In the genomic region with DNA sequence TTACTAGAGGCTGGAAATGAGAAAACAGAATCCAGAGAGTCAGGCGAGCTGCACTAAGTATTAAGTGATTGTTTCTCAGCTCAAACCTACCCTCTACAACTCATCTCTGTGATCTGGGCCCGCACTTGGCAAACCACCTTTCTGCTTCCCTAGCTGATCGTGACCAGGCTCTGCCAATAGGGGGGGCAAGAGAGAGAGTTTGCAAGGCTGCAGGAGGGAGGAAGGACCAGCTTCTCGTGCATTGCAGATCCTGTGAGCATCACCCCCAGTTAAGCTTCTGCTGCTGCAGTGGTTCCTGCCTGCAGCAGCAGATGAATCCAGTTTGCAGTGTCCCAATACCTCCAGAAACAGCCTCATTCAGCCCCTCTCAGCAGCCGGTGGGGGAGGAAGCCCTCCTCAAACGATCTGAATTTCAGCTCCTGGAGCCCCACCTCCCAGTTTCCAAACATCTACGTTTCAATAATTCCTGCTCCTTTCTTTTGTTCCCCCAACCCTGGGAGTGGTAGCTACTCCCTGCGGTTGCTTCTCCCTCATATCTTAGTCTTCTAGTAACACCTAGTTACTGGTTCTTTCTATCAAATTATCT, we compare ENCODE assay signal across 9 cellular contexts. TPM values are rescaled to one million over a fixed set of nuclear protein-coding genes. Genes with fewer than 3 reads are reported as not detected.
DNase-seq lines count a peak whose midpoint lies in the region; ATAC-seq, FAIRE-seq and TF ChIP-seq lines count a peak whose summit lies in the region.
"Had no signal": no experiment of that assay in that cellular context is flagged by ENCODE, and none has a peak within 500 bp of the region (broad histone marks: within the 10 kb centered on the region; RNA-seq: fewer than 3 reads in every experiment).

No MANE protein-coding gene starts in this region.

- no peaks in the 10 kb centered on the region for H3K79me2 ChIP-seq in keratinocyte (ENCODE audit: control insufficient read depth, insufficient read depth, low read length)

- intact Hi-C loops in MCF 10A (cut with micrococcal nuclease) = loop anchor here (1.0 kb wide), 1 partner anchor 97 kb away; no protein-coding TSS in a partner anchor

- H3K36me3 Mint-ChIP-seq in MCF 10A (ENCODE audit: insufficient read depth, unreplicated experiment) = peaks cover 50% of the 10 kb centered on the region

- no peak overlapping the region for H3K27ac ChIP-seq in keratinocyte (ENCODE audit: control insufficient read depth, insufficient read depth, low read length)

- no peak overlapping the region for H3K4me3 ChIP-seq in WI38 (ENCODE audit: low read depth, low read length)
- no peak overlapping the region for H3K4me3 ChIP-seq in keratinocyte (ENCODE audit: control insufficient read depth in 2 of 3, extremely low read depth in 1 of 3, insufficient read depth in 2 of 3, low read depth in 1 of 3, low read length in 3 of 3)

- peak; percentile 97 for TF ChIP-seq CTCF in WI38 (IDR thresholded peaks at IDR 0.05; ENCODE audit: low read depth, low read length)
- peak; percentile 76 for TF ChIP-seq CTCF in MCF 10A (IDR thresholded peaks at IDR 0.05; ENCODE audit: unreplicated experiment)
- peak; percentile 87 to 92 (median 91) for TF ChIP-seq CTCF in keratinocyte (optimal IDR thresholded peaks at IDR 0.05 in 1 of 3, IDR thresholded peaks at IDR 0.05 in 1 of 3, conservative IDR thresholded peaks at IDR 0.05 in 1 of 3; ENCODE audit: extremely low read depth in 1 of 3, insufficient read depth in 2 of 3, low read length in 3 of 3)

- dilution Hi-C loops in keratinocyte (cut with MboI; ENCODE audit: extremely low pct_ligation_motif_present, low sequenced_read_pairs) = no loop called here

- CTCF ChIA-PET in MCF 10A (lab: Yijun Ruan, JAX) = interaction anchor here (0.6 to 2.8 kb wide), 30 partner anchors 9 to 225 kb away, joined by 3 to 19 read pairs (median 4); partner anchors contain the start of genes IRGQ, KCNN4 and ZNF576

- peak; percentile 30 to 61 for DNase-seq in NCI-H524 (lab: John Stamatoyannopoulos, UW)
- DNase-seq in NCI-H524 treated with DMSO at 0.1 percent for 48 hours (lab: John Stamatoyannopoulos, UW) = no peak
- peak; percentile 48 for DNase-seq in NCI-H2029 treated with DMSO at 0.1 percent for 48 hours (lab: John Stamatoyannopoulos, UW)
- DNase-seq in MCF 10A (ENCODE audit: unreplicated experiment) = peak; percentile 81
- no peak for DNase-seq in keratinocyte (ENCODE audit: low read depth, low spot score)
- peak; percentile 74 to 82 for DNase-seq in stimulated activated CD4-positive, alpha-beta T cell treated with anti-CD3 and anti-CD28 coated beads, Interleukin-2, amount 100 ng/mL, for 48 hours

- no peak overlapping the region for H2AFZ ChIP-seq in keratinocyte (ENCODE audit: control insufficient read depth, low read length)

- POLR2A ChIA-PET in MCF 10A (lab: Yijun Ruan, JAX) = interaction anchor here (0.5 to 1.6 kb wide), 6 partner anchors 19 to 223 kb away, joined by 3 to 6 read pairs (median 3); partner anchors contain the start of genes IRGQ, ZNF575 and ZNF576

- no peak for ATAC-seq in HG02870 (IDR thresholded peaks at IDR 0.05; ENCODE audit: unreplicated experiment)

- H3K9me3 ChIP-seq in keratinocyte (ENCODE audit: control insufficient read depth, low read depth, low read length) = no peaks in the 10 kb centered on the region

- H3K4me2 ChIP-seq in keratinocyte (ENCODE audit: control insufficient read depth, extremely low read depth, insufficient read depth, low read depth, low read length) = no peak overlapping the region

- no TSS peak for BruUV-seq in MCF 10A (replicated peaks; lab: Mats Ljungman, UMichigan)

- no peak overlapping the region for H3K9ac ChIP-seq in keratinocyte (ENCODE audit: control insufficient read depth, extremely low read depth, insufficient read depth, low read length)

- no peaks in the 10 kb centered on the region for H3K27me3 ChIP-seq in keratinocyte (ENCODE audit: control insufficient read depth, extremely low read depth, insufficient read depth, low read length)

- peaks cover 8 to 28% of the 10 kb centered on the region in 2 experiments for H3K36me3 ChIP-seq in keratinocyte (ENCODE audit: control insufficient read depth in 2 of 2, extremely low read depth in 1 of 2, insufficient read depth in 2 of 2, low read length in 2 of 2)

- no peaks in the 10 kb centered on the region for H3K4me1 ChIP-seq in keratinocyte (ENCODE audit: control insufficient read depth, extremely low read depth, insufficient read depth, low read length)

- no peaks in the 10 kb centered on the region for H3K9me3 Mint-ChIP-seq in MCF 10A (ENCODE audit: unreplicated experiment)
- H3K9me3 Mint-ChIP-seq: stimulated activated naive CD8-positive, alpha-beta T cell treated with anti-CD3 and anti-CD28 coated beads, Interleukin-15, Interleukin-2, amounts not matched to agents 100 ng/mL and 50 ng/mL, for 24 hours had no signal

- FAIRE-seq in keratinocyte (lab: Jason Lieb, UNC) = peak; percentile 62

- H3K4me3 Mint-ChIP-seq in MCF 10A (ENCODE audit: unreplicated experiment) = no peak overlapping the region
- H3K4me3 Mint-ChIP-seq: stimulated activated naive CD8-positive, alpha-beta T cell treated with anti-CD3 and anti-CD28 coated beads, Interleukin-15, Interleukin-2, amounts not matched to agents 100 ng/mL and 50 ng/mL, for 24 hours had no signal

- H3K4me1 Mint-ChIP-seq in MCF 10A (ENCODE audit: insufficient read depth, unreplicated experiment) = no peaks in the 10 kb centered on the region

- no peaks in the 10 kb centered on the region for H3K27me3 Mint-ChIP-seq in MCF 10A (ENCODE audit: insufficient read depth, unreplicated experiment)
- H3K27me3 Mint-ChIP-seq: stimulated activated naive CD8-positive, alpha-beta T cell treated with anti-CD3 and anti-CD28 coated beads, Interleukin-15, Interleukin-2, amounts not matched to agents 100 ng/mL and 50 ng/mL, for 24 hours had no signal

- H4K20me1 ChIP-seq in keratinocyte (ENCODE audit: control insufficient read depth, extremely low read depth, insufficient read depth, low read length) = no peaks in the 10 kb centered on the region

- H3K27ac Mint-ChIP-seq in MCF 10A (ENCODE audit: low read depth, unreplicated experiment) = no peak overlapping the region
- H3K27ac Mint-ChIP-seq: stimulated activated naive CD8-positive, alpha-beta T cell treated with anti-CD3 and anti-CD28 coated beads, Interleukin-15, Interleukin-2, amounts not matched to agents 100 ng/mL and 50 ng/mL, for 24 hours had no signal

- H3K9me1 ChIP-seq in keratinocyte (ENCODE audit: control insufficient read depth, extremely low read depth, insufficient read depth, low read length) = no peaks in the 10 kb centered on the region

RNA-seq across cellular contexts. Expression of gene XRCC1, which starts 20.0 kb away (rescaled TPM):
- 18.0 and 20.6 TPM in 2 replicates for total RNA-seq in MCF 10A (2022)
- polyA plus RNA-seq in keratinocyte = 16.3 to 17.5 TPM (median 16.8 TPM) in 3 replicates
- 8.2 TPM for polyA plus RNA-seq in keratinocyte (2011; ENCODE audit: low read depth)
- polyA plus RNA-seq in keratinocyte (2011; cell fraction: cytosol; rRNA removed) = 9.6 and 19.8 TPM in 2 replicates
- 14.4 and 19.9 TPM in 2 replicates for polyA plus RNA-seq in keratinocyte (2011; cell fraction: nucleus; rRNA removed)
- polyA plus RNA-seq in keratinocyte (2012; ENCODE audit: low replicate concordance) = 10.6 and 19.9 TPM in 2 replicates
- polyA minus RNA-seq in keratinocyte = 12.6 to 22.3 TPM (median 12.9 TPM) in 3 replicates
- 21.7 TPM for polyA minus RNA-seq in keratinocyte (2011; cell fraction: cytosol; rRNA and poly(A)+ RNA removed)
- 9.5 and 11.8 TPM in 2 replicates for polyA minus RNA-seq in keratinocyte (2011; cell fraction: nucleus; rRNA and poly(A)+ RNA removed)

RNA-seq across cellular contexts. Expression of gene PINLYP, which starts 20.3 kb away (rescaled TPM):
- 0.74 TPM in 1 of 2 replicates, not detected in the other for total RNA-seq in MCF 10A (2022)
- 14.5 to 19.2 TPM (median 16.0 TPM) in 3 replicates for polyA plus RNA-seq in keratinocyte
- 0.45 TPM for polyA plus RNA-seq in keratinocyte (2011; ENCODE audit: low read depth)
- 11.0 and 14.1 TPM in 2 replicates for polyA plus RNA-seq in keratinocyte (2011; cell fraction: cytosol; rRNA removed)
- polyA plus RNA-seq in keratinocyte (2011; cell fraction: nucleus; rRNA removed) = 5.1 and 6.4 TPM in 2 replicates
- polyA plus RNA-seq in keratinocyte (2012; ENCODE audit: low replicate concordance) = 2.8 and 13.2 TPM in 2 replicates
- polyA minus RNA-seq in keratinocyte = 11.4 to 22.7 TPM (median 12.8 TPM) in 3 replicates
- 10.6 TPM for polyA minus RNA-seq in keratinocyte (2011; cell fraction: cytosol; rRNA and poly(A)+ RNA removed)
- polyA minus RNA-seq in keratinocyte (2011; cell fraction: nucleus; rRNA and poly(A)+ RNA removed) = 1.5 and 1.6 TPM in 2 replicates

RNA-seq across cellular contexts. Expression of gene ZNF575, which starts 22.3 kb away (rescaled TPM):
- 0.81 and 1.1 TPM in 2 replicates for total RNA-seq in MCF 10A (2022)
- polyA plus RNA-seq in keratinocyte = 0.05 to 0.22 TPM (median 0.06 TPM) in 3 replicates
- 0.74 TPM for polyA plus RNA-seq in keratinocyte (2011; ENCODE audit: low read depth)
- polyA plus RNA-seq in keratinocyte (2011; cell fraction: cytosol; rRNA removed) = 0.11 and 0.27 TPM in 2 replicates
- polyA plus RNA-seq in keratinocyte (2011; cell fraction: nucleus; rRNA removed) = 0.10 and 0.76 TPM in 2 replicates
- polyA plus RNA-seq in keratinocyte (2012; ENCODE audit: low replicate concordance) = 1.3 and 1.4 TPM in 2 replicates
- polyA minus RNA-seq in keratinocyte = 0.07 to 0.13 TPM (median 0.10 TPM) in 3 replicates
- polyA minus RNA-seq in keratinocyte (2011; cell fraction: cytosol; rRNA and poly(A)+ RNA removed) = not detected
- not detected in 2 replicates for polyA minus RNA-seq in keratinocyte (2011; cell fraction: nucleus; rRNA and poly(A)+ RNA removed)

RNA-seq across cellular contexts. Expression of gene ETHE1, which starts 28.3 kb away (rescaled TPM):
- total RNA-seq in MCF 10A (2022) = 78.0 and 94.4 TPM in 2 replicates
- 234 to 301 TPM (median 245 TPM) in 3 replicates for polyA plus RNA-seq in keratinocyte
- 288 TPM for polyA plus RNA-seq in keratinocyte (2011; ENCODE audit: low read depth)
- polyA plus RNA-seq in keratinocyte (2011; cell fraction: cytosol; rRNA removed) = 283 and 302 TPM in 2 replicates
- polyA plus RNA-seq in keratinocyte (2011; cell fraction: nucleus; rRNA removed) = 180 and 198 TPM in 2 replicates
- 204 and 227 TPM in 2 replicates for polyA plus RNA-seq in keratinocyte (2012; ENCODE audit: low replicate concordance)
- 256 to 402 TPM (median 313 TPM) in 3 replicates for polyA minus RNA-seq in keratinocyte
- 280 TPM for polyA minus RNA-seq in keratinocyte (2011; cell fraction: cytosol; rRNA and poly(A)+ RNA removed)
- polyA minus RNA-seq in keratinocyte (2011; cell fraction: nucleus; rRNA and poly(A)+ RNA removed) = 70.7 and 74.0 TPM in 2 replicates

RNA-seq across cellular contexts. Expression of gene IRGQ, which starts 40.7 kb away (rescaled TPM):
- 21.0 and 26.5 TPM in 2 replicates for total RNA-seq in MCF 10A (2022)
- polyA plus RNA-seq in keratinocyte = 12.9 to 18.0 TPM (median 13.3 TPM) in 3 replicates
- polyA plus RNA-seq in keratinocyte (2011; ENCODE audit: low read depth) = 7.3 TPM
- 10.2 and 15.9 TPM in 2 replicates for polyA plus RNA-seq in keratinocyte (2011; cell fraction: cytosol; rRNA removed)
- 43.7 and 47.2 TPM in 2 replicates for polyA plus RNA-seq in keratinocyte (2011; cell fraction: nucleus; rRNA removed)
- 6.5 and 9.7 TPM in 2 replicates for polyA plus RNA-seq in keratinocyte (2012; ENCODE audit: low replicate concordance)
- polyA minus RNA-seq in keratinocyte = 19.3 to 25.6 TPM (median 19.6 TPM) in 3 replicates
- polyA minus RNA-seq in keratinocyte (2011; cell fraction: cytosol; rRNA and poly(A)+ RNA removed) = 12.9 TPM
- 20.4 and 33.0 TPM in 2 replicates for polyA minus RNA-seq in keratinocyte (2011; cell fraction: nucleus; rRNA and poly(A)+ RNA removed)

Comparison
In these comparisons a context has a peak if more than half of its experiments do, and no peak if none do; other contexts are left out.
1. DNase-seq: peak in NCI-H524 (2 of 2), NCI-H2029 treated with DMSO at 0.1 percent for 48 hours (single experiment), MCF 10A (single experiment) and stimulated activated CD4-positive, alpha-beta T cell treated with anti-CD3 and anti-CD28 coated beads, Interleukin-2, amount 100 ng/mL, for 48 hours (2 of 2); none in NCI-H524 treated with DMSO at 0.1 percent for 48 hours (single experiment) and keratinocyte (single experiment).
2. Peak in every context shown above with its lines, with median percentiles within 50 percentile points of each other: CTCF ChIP-seq.